In genomic region chr15:41970456-41970855, GRCh38 we compare ENCODE assay signal across 10 cellular contexts. TPM values are rescaled to one million over a fixed set of nuclear protein-coding genes. Genes with fewer than 3 reads are reported as not detected.
A peak's percentile ranks its signal among the peaks of the same experiment; 100 is the strongest.
DNase-seq lines count a peak whose midpoint lies in the region; ATAC-seq and TF ChIP-seq lines count a peak whose summit lies in the region.
"Had no signal": no experiment of that assay in that cellular context is flagged by ENCODE, and none has a peak within 500 bp of the region (broad histone marks: within the 10 kb centered on the region; RNA-seq: fewer than 3 reads in every experiment).

No MANE protein-coding gene starts in this region.

- peak overlapping the region; percentile 89 for H3K4me3 Mint-ChIP-seq in HFFc6
- H3K4me3 Mint-ChIP-seq in naive B cell: peak overlapping the region; percentile 23 to 97 (median 89)

- CTCF ChIA-PET in A673 (lab: Charles Lee): no interaction called here

- DNase-seq in A673 (ENCODE audit: low spot score) (no peak), HFFc6 (no peak), breast epithelium (ENCODE audit: low spot score in 2 of 2) (no peak), naive B cell (no peak), SHP77 (lab: John Stamatoyannopoulos, UW) (no peak), NCI-H2107 (lab: John Stamatoyannopoulos, UW) (no peak)

- no TSS peak for BruUV-seq in A673 (replicated peaks; lab: Mats Ljungman, UMichigan)

- H3K27ac Mint-ChIP-seq in HFFc6 (peak overlapping the region; percentile 77; the same call in 1 of the 2 replicates), naive B cell (peak overlapping the region; percentile 46 to 97 (median 95))

- H3K4me1 Mint-ChIP-seq in HFFc6 (ENCODE audit: low read depth) (peaks cover 44% of the 10 kb centered on the region), naive B cell (peaks cover 56 to 70% (median 64%) of the 10 kb centered on the region in 3 donors)

- H3K36me3 ChIP-seq in A673 (ENCODE audit: insufficient read depth, low read length, poor library complexity, severe bottlenecking) (no peaks in the 10 kb centered on the region), breast epithelium (no peaks in the 10 kb centered on the region)

- no peak for TF ChIP-seq POLR2A in breast epithelium (IDR thresholded peaks at IDR 0.05)

- H3K9me3 ChIP-seq in A673 (ENCODE audit: low read depth, low read length, poor library complexity, severe bottlenecking) (no peaks in the 10 kb centered on the region), breast epithelium (no peaks in the 10 kb centered on the region)

- TF ChIP-seq CTCF in A673 (conservative IDR thresholded peaks at IDR 0.05; ENCODE audit: low read depth, low read length) (no peak), HFFc6 (IDR thresholded peaks at IDR 0.05) (no peak), breast epithelium (IDR thresholded peaks at IDR 0.05) (no peak)

- H3K9me3 Mint-ChIP-seq in HFFc6: no peaks in the 10 kb centered on the region
- H3K9me3 Mint-ChIP-seq in naive B cell: no peaks in the 10 kb centered on the region

- peak overlapping the region; percentile 79 for H3K27ac ChIP-seq in A673 (ENCODE audit: low read depth, low read length, poor library complexity, severe bottlenecking)
- H3K27ac ChIP-seq in breast epithelium: peak overlapping the region; percentile 96

- H3K4me1 ChIP-seq in A673 (ENCODE audit: insufficient read depth, low read length, poor library complexity, severe bottlenecking) (peaks cover 50% of the 10 kb centered on the region), breast epithelium (peaks cover 0 to 11% of the 10 kb centered on the region in 2 donors)

- H3K36me3 Mint-ChIP-seq in HFFc6 (ENCODE audit: low read depth) (no peaks in the 10 kb centered on the region; the same call in 1 of the 2 replicates), naive B cell (no peaks in the 10 kb centered on the region)

- ATAC-seq in naive B cell (ENCODE audit: low read depth in 2 of 2) (no peak), GM21390 (IDR thresholded peaks at IDR 0.05; ENCODE audit: unreplicated experiment) (no peak), GM21825 (IDR thresholded peaks at IDR 0.05; ENCODE audit: unreplicated experiment) (no peak)

- POLR2A ChIA-PET in A673 (lab: Charles Lee; ENCODE audit: low non-redundant PET): no interaction called here

- H3K27me3 Mint-ChIP-seq in HFFc6 (ENCODE audit: insufficient read depth): peaks cover 4% of the 10 kb centered on the region; the same call in 1 of the 2 replicates
- peaks cover 5 to 14% (median 14%) of the 10 kb centered on the region in 3 donors for H3K27me3 Mint-ChIP-seq in naive B cell

- no peaks in the 10 kb centered on the region for H3K27me3 ChIP-seq in A673 (replicated peaks; ENCODE audit: insufficient read depth, low read depth, low read length, poor library complexity)
- no peaks in the 10 kb centered on the region for H3K27me3 ChIP-seq in breast epithelium

- intact Hi-C loops in A673 (cut with micrococcal nuclease; ENCODE audit: unreplicated experiment) (loop anchor here (10.0 kb wide), 1 partner anchor 504 kb away; no protein-coding TSS in a partner anchor), breast epithelium (cut with DNase I; ENCODE audit: low total_unique reads) (no loop called here)

- H3K4me3 ChIP-seq in A673 (ENCODE audit: low read depth, low read length, poor library complexity, severe bottlenecking): peak overlapping the region; percentile 77
- H3K4me3 ChIP-seq in breast epithelium: peak overlapping the region; percentile 73 to 93 (median 74)

RNA-seq across cellular contexts. Expression of gene EHD4, which starts 1.9 kb away (rescaled TPM):
- 27.3 and 29.4 TPM in 2 replicates for total RNA-seq in A673 (2021)
- 10 to 100 TPM; 14.1 to 21.8 (median 18.1) TPM for total RNA-seq in HFFc6 (2021; fragmentation: NEBNext Ultra II Directional; extraction: Animal tissue kit (Norgen Biotek cat#: 25700))
- total RNA-seq in breast epithelium: 10 to 100 TPM; 30.2 to 30.5 (median 30.4) TPM
- polyA plus RNA-seq in naive B cell (ENCODE audit: low read depth in 6 of 6): 1 to 10 TPM; 4.1 to 9.2 (median 6.9) TPM

RNA-seq across cellular contexts. Expression of gene PLA2G4E, which starts 50.4 kb away (rescaled TPM):
- total RNA-seq in A673 (2021): not detected in 2 replicates
- not detected for total RNA-seq in HFFc6 (2021; fragmentation: NEBNext Ultra II Directional; extraction: Animal tissue kit (Norgen Biotek cat#: 25700))
- total RNA-seq in breast epithelium: not detected
- polyA plus RNA-seq in naive B cell (ENCODE audit: low read depth in 6 of 6): not detected
- total RNA-seq: HT1080, kidney epithelial cell had no signal
